Comparison of ENCODE assay signal across 13 cellular contexts in genomic region chr6:108651287-108651686, GRCh38.
DNase-seq lines count a peak whose midpoint lies in the region; TF ChIP-seq lines count a peak whose summit lies in the region.
"Had no signal": no experiment of that assay in that cellular context is flagged by ENCODE, and none has a peak within 500 bp of the region (broad histone marks: within the 10 kb centered on the region; RNA-seq: fewer than 3 reads in every experiment).

No MANE protein-coding gene starts in this region.

- no peaks in the 10 kb centered on the region for H3K36me3 ChIP-seq in breast epithelium
- no peaks in the 10 kb centered on the region for H3K36me3 ChIP-seq in muscle layer of duodenum (ENCODE audit: control insufficient read depth in 1 of 2, insufficient read depth in 2 of 2, low read length in 2 of 2)
- no peaks in the 10 kb centered on the region for H3K36me3 ChIP-seq in thyroid gland

- TF ChIP-seq POLR2A in breast epithelium (IDR thresholded peaks at IDR 0.05): no peak
- no peak for TF ChIP-seq POLR2A in thyroid gland (IDR thresholded peaks at IDR 0.05)

- H3K27me3 ChIP-seq in breast epithelium: no peaks in the 10 kb centered on the region
- no peaks in the 10 kb centered on the region for H3K27me3 ChIP-seq in muscle layer of duodenum (ENCODE audit: low read depth, low read length)
- no peaks in the 10 kb centered on the region for H3K27me3 ChIP-seq in thyroid gland

- WGBS in thyroid gland, 2 donors: 24 to 25% methylated on average over 3 of the region's 3 CpGs

- peak overlapping the region in 1 of 3 donors; percentile 15 for H3K4me3 ChIP-seq in breast epithelium
- peak overlapping the region in 1 of 2 donors; percentile 27 for H3K4me3 ChIP-seq in muscle layer of duodenum (ENCODE audit: low read depth in 1 of 2, low read length in 2 of 2)
- no peak overlapping the region for H3K4me3 ChIP-seq in thyroid gland (replicated peaks in 1 of 3)

- intact Hi-C loops in breast epithelium (cut with DNase I; ENCODE audit: low total_unique reads) (no loop called here), thyroid gland (cut with DNase I) (no loop called here)

- H3K4me3 Mint-ChIP-seq in type B pancreatic cell: no peak overlapping the region
- H3K4me3 Mint-ChIP-seq: activated naive CD4-positive, alpha-beta T cell treated with anti-CD3 and anti-CD28 coated beads, Interleukin-2, amount 50 U/mL, for 24 hours; dendritic cell treated with granulocyte-macrophage colony-stimulating factor and Interleukin-4, amounts not matched to agents 40 ng/mL and 50 ng/mL, for 4 days; stimulated activated naive CD8-positive, alpha-beta T cell treated with anti-CD3 and anti-CD28 coated beads, Interleukin-15, amount 100 ng/mL, for 72 hours had no signal

- H3K4me1 ChIP-seq in breast epithelium (peaks cover 32 to 63% of the 10 kb centered on the region in 2 donors), muscle layer of duodenum (ENCODE audit: control insufficient read depth in 1 of 2, insufficient read depth in 2 of 2, low read length in 2 of 2) (peaks cover 29 to 71% of the 10 kb centered on the region in 2 donors), thyroid gland (peaks cover 49 to 72% of the 10 kb centered on the region in 2 donors)

- H3K9me3 Mint-ChIP-seq in type B pancreatic cell: no peaks in the 10 kb centered on the region
- H3K9me3 Mint-ChIP-seq: activated naive CD4-positive, alpha-beta T cell treated with anti-CD3 and anti-CD28 coated beads, Interleukin-2, amount 50 U/mL, for 24 hours; dendritic cell treated with granulocyte-macrophage colony-stimulating factor and Interleukin-4, amounts not matched to agents 40 ng/mL and 50 ng/mL, for 4 days; stimulated activated naive CD8-positive, alpha-beta T cell treated with anti-CD3 and anti-CD28 coated beads, Interleukin-15, amount 100 ng/mL, for 72 hours had no signal

- no peak for DNase-seq in RWPE1 (ENCODE audit: low spot score)
- no peak for DNase-seq in breast epithelium (ENCODE audit: low spot score in 2 of 2)
- DNase-seq in thyroid gland: no peak
- no peak for DNase-seq in type B pancreatic cell (ENCODE audit: extremely low spot score, unreplicated experiment)
- no peak for DNase-seq in EL
- DNase-seq in NCI-H510A (lab: John Stamatoyannopoulos, UW): no peak
- DNase-seq: GOT3; NCI-H2227 treated with DMSO at 0.1 percent for 48 hours; stimulated activated CD4-positive, alpha-beta T cell treated with anti-CD3 and anti-CD28 coated beads, Interleukin-4, amount 100 ng/mL, for 24 hours; stimulated activated naive CD8-positive, alpha-beta T cell treated with anti-CD3 and anti-CD28 coated beads, Interleukin-15, amount 100 ng/mL, for 72 hours had no signal

- H3K27ac Mint-ChIP-seq in type B pancreatic cell: no peak overlapping the region
- H3K27ac Mint-ChIP-seq: activated naive CD4-positive, alpha-beta T cell treated with anti-CD3 and anti-CD28 coated beads, Interleukin-2, amount 50 U/mL, for 24 hours; dendritic cell treated with granulocyte-macrophage colony-stimulating factor and Interleukin-4, amounts not matched to agents 40 ng/mL and 50 ng/mL, for 4 days; stimulated activated naive CD8-positive, alpha-beta T cell treated with anti-CD3 and anti-CD28 coated beads, Interleukin-15, amount 100 ng/mL, for 72 hours had no signal

- TF ChIP-seq CTCF in RWPE1 (conservative IDR thresholded peaks at IDR 0.05; ENCODE audit: low read depth): no peak
- no peak for TF ChIP-seq CTCF in breast epithelium (IDR thresholded peaks at IDR 0.05)
- no peak for TF ChIP-seq CTCF in thyroid gland (IDR thresholded peaks at IDR 0.05)
- TF ChIP-seq CTCF in type B pancreatic cell (conservative IDR thresholded peaks at IDR 0.05): no peak

- H3K36me3 Mint-ChIP-seq in type B pancreatic cell: peaks cover 12% of the 10 kb centered on the region

- H3K4me1 Mint-ChIP-seq in type B pancreatic cell (ENCODE audit: unreplicated experiment): peaks cover 66% of the 10 kb centered on the region

- CTCF ChIA-PET in RWPE1 (lab: Yijun Ruan, JAX): interaction anchor here (0.6 kb wide), 1 partner anchor 91 kb away, joined by 3 read pairs; no protein-coding TSS in a partner anchor

- H3K27ac ChIP-seq in RWPE1 (peak overlapping the region; percentile 86), breast epithelium (peak overlapping the region; percentile 86 to 92), muscle layer of duodenum (ENCODE audit: low read length) (peak overlapping the region; percentile 71), thyroid gland (peak overlapping the region; percentile 43 to 71 (median 58))

- POLR2A ChIA-PET in RWPE1 (lab: Yijun Ruan, JAX; ENCODE audit: low non-redundant PET): no interaction called here

- H3K9me3 ChIP-seq in breast epithelium (no peaks in the 10 kb centered on the region), muscle layer of duodenum (ENCODE audit: control insufficient read depth in 1 of 2, low read length in 2 of 2) (no peaks in the 10 kb centered on the region), thyroid gland (no peaks in the 10 kb centered on the region)

- H3K27me3 Mint-ChIP-seq in type B pancreatic cell: no peaks in the 10 kb centered on the region
- H3K27me3 Mint-ChIP-seq: activated naive CD4-positive, alpha-beta T cell treated with anti-CD3 and anti-CD28 coated beads, Interleukin-2, amount 50 U/mL, for 24 hours; dendritic cell treated with granulocyte-macrophage colony-stimulating factor and Interleukin-4, amounts not matched to agents 40 ng/mL and 50 ng/mL, for 4 days; stimulated activated naive CD8-positive, alpha-beta T cell treated with anti-CD3 and anti-CD28 coated beads, Interleukin-15, amount 100 ng/mL, for 72 hours had no signal
